Comparison of ENCODE assay signal across 12 cellular contexts in the genomic region with DNA sequence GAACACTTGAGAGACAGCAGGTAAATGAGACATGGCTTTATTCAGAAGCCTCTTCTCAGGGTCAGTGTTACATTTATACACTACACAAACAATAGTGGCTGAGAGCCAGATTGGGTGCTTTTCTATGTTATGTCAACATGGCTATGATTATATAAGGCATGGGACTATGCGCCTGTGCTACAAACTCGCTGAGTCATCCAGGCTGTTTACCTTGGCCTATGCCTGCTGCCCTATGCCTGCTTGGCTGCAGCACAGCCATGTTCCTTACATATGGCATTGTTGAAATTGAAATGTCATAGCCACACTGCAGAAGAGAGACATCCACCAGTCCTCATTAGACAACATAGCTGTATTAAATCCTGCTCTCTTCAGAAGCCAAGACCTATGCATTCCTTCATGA.
DNase-seq lines count a peak whose midpoint lies in the region; ATAC-seq, FAIRE-seq and TF ChIP-seq lines count a peak whose summit lies in the region.
"Had no signal": no experiment of that assay in that cellular context is flagged by ENCODE, and none has a peak within 500 bp of the region (broad histone marks: within the 10 kb centered on the region; RNA-seq: fewer than 3 reads in every experiment).

No MANE protein-coding gene starts in this region.

- no peaks in the 10 kb centered on the region for H3K27me3 ChIP-seq in prostate gland (replicated peaks; ENCODE audit: insufficient read depth)

- TF ChIP-seq CTCF in cardiac fibroblast (IDR thresholded peaks at IDR 0.05; ENCODE audit: low read depth, low read length) (no peak), prostate gland (IDR thresholded peaks at IDR 0.05) (no peak), D721Med (IDR thresholded peaks at IDR 0.05; ENCODE audit: insufficient read depth, missing control alignments) (no peak)

- intact Hi-C loops in prostate gland (cut with DNase I): no loop called here

- no peak overlapping the region for H3K27ac ChIP-seq in prostate gland

- no peak for FAIRE-seq in D721Med (lab: Jason Lieb, UNC)
- FAIRE-seq: GM12891 had no signal

- no peak for ATAC-seq in HG02885 (IDR thresholded peaks at IDR 0.05; ENCODE audit: poor library complexity, unreplicated experiment)
- ATAC-seq: activated naive CD8-positive, alpha-beta T cell treated with anti-CD3 and anti-CD28 coated beads, Interleukin-2, amount 50 U/mL, for 24 hours had no signal

- no peaks in the 10 kb centered on the region for H3K9me3 ChIP-seq in prostate gland

- DNase-seq in HT1080 (ENCODE audit: low read depth) (peak; percentile 73), NCI-H510A treated with DMSO at 0.1 percent for 48 hours (lab: John Stamatoyannopoulos, UW) (peak; percentile 87), cardiac fibroblast (ENCODE audit: low read depth in 2 of 2) (peak; percentile 58 to 74), prostate gland (ENCODE audit: low spot score) (peak; percentile 54), D721Med (ENCODE audit: insufficient read length, low spot score) (no peak), occipital lobe (lab: John Stamatoyannopoulos, UW) (no peak), T-helper 2 cell (no peak)
- DNase-seq: activated CD8-positive, alpha-beta memory T cell treated with anti-CD3 and anti-CD28 coated beads for 24 hours; activated naive CD8-positive, alpha-beta T cell treated with anti-CD3 and anti-CD28 coated beads, Interleukin-2, amount 50 U/mL, for 24 hours; NCI-H524 treated with DMSO at 0.1 percent for 48 hours had no signal

- 21% methylated on average over 2 of the region's 2 CpGs for WGBS in prostate gland

- TF ChIP-seq POLR2A in prostate gland (IDR thresholded peaks at IDR 0.05): no peak

- H3K4me3 ChIP-seq in cardiac fibroblast (replicated peaks in 1 of 2; ENCODE audit: low read depth in 2 of 2, low read length in 2 of 2) (no peak overlapping the region), prostate gland (no peak overlapping the region)

- H3K4me1 ChIP-seq in prostate gland (replicated peaks): no peaks in the 10 kb centered on the region

- H3K36me3 ChIP-seq in prostate gland: no peaks in the 10 kb centered on the region

Comparison
In these comparisons a context has a peak if more than half of its experiments do, and no peak if none do; other contexts are left out.
1. DNase-seq: peak in HT1080 (single experiment), NCI-H510A treated with DMSO at 0.1 percent for 48 hours (single experiment), cardiac fibroblast (2 of 2) and prostate gland (single experiment); none in D721Med (single experiment), occipital lobe (single experiment) and T-helper 2 cell (0 of 5).